20 cellular contexts compared by ENCODE assay signal in genomic region chr10:64408386-64409178, GRCh38.
"Had no signal": no experiment of that assay in that cellular context is flagged by ENCODE, and none has a peak within 500 bp of the region (broad histone marks: within the 10 kb centered on the region; RNA-seq: fewer than 3 reads in every experiment).

No MANE protein-coding gene starts in this region.

- ATAC-seq: effector memory CD8-positive, alpha-beta T cell; gastroesophageal sphincter; left lobe of liver; natural killer cell treated with Interleukin-12 subunit alpha and Interleukin-12 subunit beta and Interleukin-15 and Interleukin-18, amount 100 ng/mL, for 72 hours; sciatic nerve had no signal

- H3K4me3 ChIP-seq: esophagus muscularis mucosa, gastroesophageal sphincter, prostate gland, skin epidermis had no signal

- H3K36me3 Mint-ChIP-seq: natural killer cell treated with Interleukin-12 subunit alpha and Interleukin-12 subunit beta and Interleukin-15 and Interleukin-18, amount 100 ng/mL, for 72 hours had no signal

- H3K9me3 ChIP-seq: esophagus muscularis mucosa, gastroesophageal sphincter, prostate gland had no signal

- H3K79me2 ChIP-seq: parathyroid adenoma had no signal

- H3K4me1 ChIP-seq: esophagus muscularis mucosa, gastroesophageal sphincter, parathyroid adenoma, prostate gland had no signal

- H3K4me1 Mint-ChIP-seq: central memory CD8-positive, alpha-beta T cell had no signal

- H3K9ac ChIP-seq: parathyroid adenoma had no signal

- H3K4me3 Mint-ChIP-seq: central memory CD8-positive, alpha-beta T cell; dendritic cell treated with granulocyte-macrophage colony-stimulating factor and Interleukin-4, amounts not matched to agents 40 ng/mL and 50 ng/mL, for 4 days; effector memory CD8-positive, alpha-beta T cell; natural killer cell treated with Interleukin-12 subunit alpha and Interleukin-12 subunit beta and Interleukin-15 and Interleukin-18, amount 100 ng/mL, for 72 hours had no signal

- H3K27me3 ChIP-seq: esophagus muscularis mucosa, gastroesophageal sphincter had no signal

- H3K36me3 ChIP-seq: esophagus muscularis mucosa, gastroesophageal sphincter, prostate gland had no signal

- DNase-seq: effector memory CD8-positive, alpha-beta T cell; foreskin fibroblast; kidney glomerular epithelial cell; midbrain; occipital lobe; stimulated activated CD4-positive, alpha-beta T cell treated with anti-CD3 and anti-CD28 coated beads, Interleukin-12 subunit alpha, Interleukin-12 subunit beta, amount 100 ng/mL, for 4 hours; stimulated activated CD4-positive, alpha-beta T cell treated with anti-CD3 and anti-CD28 coated beads, Interleukin-2, amount 100 ng/mL, for 48 hours; stimulated activated naive CD4-positive, alpha-beta T cell treated with Interleukin-2 at 50 U/mL for 16 hours; trophoblast cell had no signal

- H3K27me3 Mint-ChIP-seq: central memory CD8-positive, alpha-beta T cell; dendritic cell treated with granulocyte-macrophage colony-stimulating factor and Interleukin-4, amounts not matched to agents 40 ng/mL and 50 ng/mL, for 4 days; effector memory CD8-positive, alpha-beta T cell; natural killer cell treated with Interleukin-12 subunit alpha and Interleukin-12 subunit beta and Interleukin-15 and Interleukin-18, amount 100 ng/mL, for 72 hours had no signal

- H3K27ac Mint-ChIP-seq: dendritic cell treated with granulocyte-macrophage colony-stimulating factor and Interleukin-4, amounts not matched to agents 40 ng/mL and 50 ng/mL, for 4 days; effector memory CD8-positive, alpha-beta T cell; natural killer cell treated with Interleukin-12 subunit alpha and Interleukin-12 subunit beta and Interleukin-15 and Interleukin-18, amount 100 ng/mL, for 72 hours had no signal

- H3K27ac ChIP-seq: epithelial cell of prostate, esophagus muscularis mucosa, gastroesophageal sphincter, parathyroid adenoma, prostate gland, skin epidermis had no signal
